ENCODE assay signal across 10 cellular contexts in the genomic region with DNA sequence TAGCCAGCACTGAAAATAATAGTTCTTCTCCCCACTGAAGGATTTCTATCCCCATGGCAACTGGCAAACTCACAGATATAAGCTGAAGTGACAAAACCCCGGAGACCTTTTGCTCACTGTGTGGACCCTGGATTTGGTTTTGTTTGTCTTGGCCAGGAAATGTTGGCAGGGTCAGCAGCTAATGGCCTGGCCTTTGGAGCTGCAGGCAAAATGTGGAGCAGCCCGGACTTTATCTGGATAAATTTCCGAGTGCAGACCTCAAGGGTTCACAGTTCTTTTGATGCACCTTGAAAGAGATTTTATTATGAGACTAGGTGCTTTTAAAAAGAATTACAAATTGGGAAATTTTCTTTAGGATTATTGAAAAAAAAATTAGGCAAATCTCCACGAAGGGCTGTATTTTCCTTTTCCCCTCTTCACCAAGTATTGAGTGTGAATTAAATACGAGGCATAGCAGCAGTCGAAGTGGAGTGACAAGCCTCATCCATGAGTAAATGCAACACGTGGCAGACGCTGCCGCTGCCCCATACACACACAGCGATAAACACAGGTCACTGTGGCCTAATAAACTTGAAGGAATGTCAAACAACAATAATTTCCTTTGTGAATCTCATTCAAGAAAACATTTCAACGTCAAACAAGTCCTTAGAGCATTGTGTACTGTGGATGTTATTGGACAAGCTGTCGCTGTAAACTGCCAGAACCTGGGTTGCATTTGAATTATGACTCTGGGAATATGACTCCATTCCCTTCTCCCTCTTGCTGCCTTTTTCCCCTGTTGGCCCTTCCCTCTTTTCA. TPM values are rescaled to one million over a fixed set of nuclear protein-coding genes. Genes with fewer than 3 reads are reported as not detected.
DNase-seq lines count a peak whose midpoint lies in the region; ATAC-seq and TF ChIP-seq lines count a peak whose summit lies in the region.
"Had no signal": no experiment of that assay in that cellular context is flagged by ENCODE, and none has a peak within 500 bp of the region (broad histone marks: within the 10 kb centered on the region; RNA-seq: fewer than 3 reads in every experiment).

No MANE protein-coding gene starts in this region.

- H3K4me3 Mint-ChIP-seq in activated CD4-positive, alpha-beta T cell treated with anti-CD3 and anti-CD28 coated beads, Interleukin-2, amount 10 ng/mL, durations not matched to agents 7 days and 5 days: no peak overlapping the region
- no peak overlapping the region for H3K4me3 Mint-ChIP-seq in activated CD4-positive, alpha-beta T cell treated with anti-CD3 and anti-CD28 coated beads, Interleukin-2, amount 10 ng/mL, durations not matched to agents 24 days and 14 days

- H3K9me3 ChIP-seq in right lobe of liver (no peaks in the 10 kb centered on the region), tibial nerve (peaks cover 0 to 3% (median 0%) of the 10 kb centered on the region in 4 donors)

- intact Hi-C loops in activated CD4-positive, alpha-beta T cell treated with anti-CD3 and anti-CD28 coated beads, Interleukin-2, amount 10 ng/mL, durations not matched to agents 24 days and 14 days (cut with micrococcal nuclease): no loop called here
- intact Hi-C loops in right lobe of liver (cut with DNase I): no loop called here

- H3K36me3 ChIP-seq in brain microvascular endothelial cell (replicated peaks): no peaks in the 10 kb centered on the region
- no peaks in the 10 kb centered on the region for H3K36me3 ChIP-seq in right lobe of liver
- no peaks in the 10 kb centered on the region for H3K36me3 ChIP-seq in tibial nerve

- H3K9me3 Mint-ChIP-seq in activated CD4-positive, alpha-beta T cell treated with anti-CD3 and anti-CD28 coated beads, Interleukin-2, amount 10 ng/mL, durations not matched to agents 7 days and 5 days: peaks cover 4% of the 10 kb centered on the region
- peaks cover 4% of the 10 kb centered on the region for H3K9me3 Mint-ChIP-seq in activated CD4-positive, alpha-beta T cell treated with anti-CD3 and anti-CD28 coated beads, Interleukin-2, amount 10 ng/mL, durations not matched to agents 24 days and 14 days

- peak overlapping the region; percentile 16 for H3K27ac Mint-ChIP-seq in activated CD4-positive, alpha-beta T cell treated with anti-CD3 and anti-CD28 coated beads, Interleukin-2, amount 10 ng/mL, durations not matched to agents 7 days and 5 days
- no peak overlapping the region for H3K27ac Mint-ChIP-seq in activated CD4-positive, alpha-beta T cell treated with anti-CD3 and anti-CD28 coated beads, Interleukin-2, amount 10 ng/mL, durations not matched to agents 24 days and 14 days

- peaks cover 3% of the 10 kb centered on the region for H3K36me3 Mint-ChIP-seq in activated CD4-positive, alpha-beta T cell treated with anti-CD3 and anti-CD28 coated beads, Interleukin-2, amount 10 ng/mL, durations not matched to agents 7 days and 5 days (ENCODE audit: low read depth)
- peaks cover 5% of the 10 kb centered on the region for H3K36me3 Mint-ChIP-seq in activated CD4-positive, alpha-beta T cell treated with anti-CD3 and anti-CD28 coated beads, Interleukin-2, amount 10 ng/mL, durations not matched to agents 24 days and 14 days (ENCODE audit: low read depth)

- H3K27me3 ChIP-seq in brain microvascular endothelial cell (replicated peaks) (no peaks in the 10 kb centered on the region), right lobe of liver (no peaks in the 10 kb centered on the region), tibial nerve (no peaks in the 10 kb centered on the region)

- CTCF ChIA-PET in activated CD4-positive, alpha-beta T cell treated with anti-CD3 and anti-CD28 coated beads, Interleukin-2, amount 10 ng/mL, durations not matched to agents 7 days and 5 days (lab: Charles Lee): interaction anchor here (1.2 to 3.5 kb wide), 7 partner anchors 8 to 45 kb away, joined by 4 to 34 read pairs (median 9); no protein-coding TSS in a partner anchor

- TF ChIP-seq EP300 in tibial nerve (IDR thresholded peaks at IDR 0.05): peak; percentile 95 to 96

- TF ChIP-seq CTCF in brain microvascular endothelial cell (IDR thresholded peaks at IDR 0.05; ENCODE audit: low read depth, low read length, missing control alignments) (no peak), right lobe of liver (IDR thresholded peaks at IDR 0.05) (no peak), tibial nerve (IDR thresholded peaks at IDR 0.05) (no peak)

- H3K27me3 Mint-ChIP-seq in activated CD4-positive, alpha-beta T cell treated with anti-CD3 and anti-CD28 coated beads, Interleukin-2, amount 10 ng/mL, durations not matched to agents 7 days and 5 days: no peaks in the 10 kb centered on the region
- H3K27me3 Mint-ChIP-seq in activated CD4-positive, alpha-beta T cell treated with anti-CD3 and anti-CD28 coated beads, Interleukin-2, amount 10 ng/mL, durations not matched to agents 24 days and 14 days: no peaks in the 10 kb centered on the region

- DNase-seq in activated CD4-positive, alpha-beta T cell treated with anti-CD3 and anti-CD28 coated beads, Interleukin-2, amount 10 ng/mL, durations not matched to agents 7 days and 5 days: no peak
- no peak for DNase-seq in activated CD4-positive, alpha-beta T cell treated with anti-CD3 and anti-CD28 coated beads, Interleukin-2, amount 10 ng/mL, durations not matched to agents 24 days and 14 days
- peak; percentile 42 for DNase-seq in brain microvascular endothelial cell
- DNase-seq in right lobe of liver: peak; percentile 58 to 91 (median 79)
- peak in 1 of 2 donors; percentile 53 for DNase-seq in tibial nerve (ENCODE audit: low spot score in 2 of 2)
- no peak for DNase-seq in NCI-H187 treated with DMSO at 0.1 percent for 48 hours (lab: John Stamatoyannopoulos, UW)
- no peak for DNase-seq in NOMO-1 treated with DMSO at 0.1 percent for 48 hours (lab: John Stamatoyannopoulos, UW; ENCODE audit: unreplicated experiment)
- no peak for DNase-seq in dedifferentiated amniotic fluid mesenchymal stem cell (ENCODE audit: extremely low spot score)
- DNase-seq: NCI-H524 had no signal

- POLR2A ChIA-PET in activated CD4-positive, alpha-beta T cell treated with anti-CD3 and anti-CD28 coated beads, Interleukin-2, amount 10 ng/mL, durations not matched to agents 7 days and 5 days (lab: Charles Lee): no interaction called here

- H3K4me3 ChIP-seq in brain microvascular endothelial cell (ENCODE audit: low read depth, low read length) (no peak overlapping the region), right lobe of liver (no peak overlapping the region), tibial nerve (no peak overlapping the region)

- TF ChIP-seq POLR2A in right lobe of liver (IDR thresholded peaks at IDR 0.05) (no peak), tibial nerve (IDR thresholded peaks at IDR 0.05) (peak in 1 of 2 donors; percentile 27)

- H3K27ac ChIP-seq in brain microvascular endothelial cell: no peak overlapping the region
- H3K27ac ChIP-seq in right lobe of liver: peak overlapping the region in 2 of 3 donors; percentile 33 to 67
- peak overlapping the region; percentile 64 to 95 (median 76) for H3K27ac ChIP-seq in tibial nerve

- H3K4me1 ChIP-seq in right lobe of liver (peaks cover 0 to 24% (median 8%) of the 10 kb centered on the region in 4 donors), tibial nerve (peaks cover 5 to 78% (median 24%) of the 10 kb centered on the region in 4 donors)

- WGBS in right lobe of liver (ENCODE audit: insufficient coverage, low coverage, low lambda C conversion rate, missing lambda C conversion rate): 26% methylated on average over 12 of the region's 12 CpGs
- WGBS in tibial nerve, 2 donors: 7 to 10% methylated on average over 12 of the region's 12 CpGs

- peaks cover 42% of the 10 kb centered on the region for H3K4me1 Mint-ChIP-seq in activated CD4-positive, alpha-beta T cell treated with anti-CD3 and anti-CD28 coated beads, Interleukin-2, amount 10 ng/mL, durations not matched to agents 7 days and 5 days
- H3K4me1 Mint-ChIP-seq in activated CD4-positive, alpha-beta T cell treated with anti-CD3 and anti-CD28 coated beads, Interleukin-2, amount 10 ng/mL, durations not matched to agents 24 days and 14 days: peaks cover 53% of the 10 kb centered on the region

- in situ Hi-C loops in brain microvascular endothelial cell (cut with HindIII; ENCODE audit: low pct_ligation_motif_present, low sequenced_read_pairs): no loop called here

- ATAC-seq in right lobe of liver: peak; percentile 95 to 99 (median 97)

RNA-seq across cellular contexts. Expression of a gene that starts 35.1 kb away (rescaled TPM):
- total RNA-seq in activated CD4-positive, alpha-beta T cell treated with anti-CD3 and anti-CD28 coated beads, Interleukin-2, amount 10 ng/mL, durations not matched to agents 7 days and 5 days: not detected
- 0.26 and 0.72 TPM in 2 replicates for total RNA-seq in activated CD4-positive, alpha-beta T cell treated with anti-CD3 and anti-CD28 coated beads, Interleukin-2, amount 10 ng/mL, durations not matched to agents 24 days and 14 days
- not detected for total RNA-seq in right lobe of liver
- total RNA-seq in tibial nerve: under 1 TPM in 2 of 4 donors, not detected in 2; 0.39 to 0.42 TPM
- total RNA-seq: pulmonary artery endothelial cell had no signal

Comparison
In these comparisons a context has a peak if more than half of its experiments do, and no peak if none do; other contexts are left out.
1. DNase-seq: peak in brain microvascular endothelial cell (single experiment) and right lobe of liver (3 of 3); none in activated CD4-positive, alpha-beta T cell treated with anti-CD3 and anti-CD28 coated beads, Interleukin-2, amount 10 ng/mL, durations not matched to agents 7 days and 5 days (single experiment), activated CD4-positive, alpha-beta T cell treated with anti-CD3 and anti-CD28 coated beads, Interleukin-2, amount 10 ng/mL, durations not matched to agents 24 days and 14 days (single experiment), NCI-H187 treated with DMSO at 0.1 percent for 48 hours (single experiment), NOMO-1 treated with DMSO at 0.1 percent for 48 hours (single experiment) and dedifferentiated amniotic fluid mesenchymal stem cell (single experiment).